In the genomic region with DNA sequence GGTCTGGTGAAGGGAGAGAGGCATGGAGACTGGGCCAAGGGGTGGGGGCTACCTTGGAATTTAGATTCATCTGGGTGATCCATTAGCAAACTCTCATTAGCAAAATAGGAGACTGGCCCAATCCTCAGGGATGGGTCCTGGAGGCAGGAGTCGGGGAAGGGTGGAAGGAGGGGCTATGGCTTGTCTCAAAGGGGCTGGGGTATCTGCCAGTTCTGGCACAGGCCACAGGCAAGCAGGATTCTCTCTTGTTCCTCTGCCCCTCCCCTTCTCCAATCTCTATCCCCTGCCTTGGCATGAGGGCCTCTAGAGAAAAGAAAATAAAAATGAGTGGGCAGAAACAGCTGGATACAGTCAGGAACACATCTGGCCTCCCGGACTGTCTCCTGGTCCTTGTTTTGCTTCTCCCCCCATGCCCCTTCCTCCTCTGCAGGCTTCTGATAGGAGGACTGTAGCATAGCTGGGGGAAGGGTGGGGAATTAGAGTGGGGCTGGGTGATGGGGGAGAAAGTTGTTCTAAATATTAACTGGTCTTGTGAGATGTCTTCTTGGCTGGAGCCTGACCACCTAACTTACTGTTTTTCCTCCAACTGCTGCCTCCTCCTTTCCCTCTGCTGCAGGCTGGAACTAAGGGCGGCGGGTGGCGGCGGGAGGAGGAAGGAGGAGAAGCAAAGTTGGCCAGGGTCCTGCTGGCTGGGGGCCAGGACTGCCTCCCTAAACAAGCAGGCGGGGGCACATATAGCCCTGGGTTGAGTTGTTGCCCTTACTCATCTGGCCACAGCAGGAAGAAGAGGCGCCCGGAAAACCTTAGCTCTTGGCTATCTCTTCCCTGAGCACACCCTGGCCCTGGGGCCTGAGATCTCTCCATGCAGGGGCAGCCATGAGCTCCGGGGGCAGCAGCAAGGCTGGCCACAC, we compare ENCODE assay signal across 1 cellular context.
TF ChIP-seq lines count a peak whose summit lies in the region.

No MANE protein-coding gene starts in this region.

TF ChIP-seq in endothelial cell of umbilical vein, 7 proteins besides CTCF, POLR2A, EP300 and RAD21 (continued from another document):
- TF ChIP-seq, protein P1, sequence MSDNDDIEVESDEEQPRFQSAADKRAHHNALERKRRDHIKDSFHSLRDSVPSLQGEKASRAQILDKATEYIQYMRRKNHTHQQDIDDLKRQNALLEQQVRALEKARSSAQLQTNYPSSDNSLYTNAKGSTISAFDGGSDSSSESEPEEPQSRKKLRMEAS (IDR thresholded peaks at IDR 0.05; ENCODE audit: insufficient read depth, insufficient read length) = no peak
